ENCODE assay signal across 9 cellular contexts in the genomic region with DNA sequence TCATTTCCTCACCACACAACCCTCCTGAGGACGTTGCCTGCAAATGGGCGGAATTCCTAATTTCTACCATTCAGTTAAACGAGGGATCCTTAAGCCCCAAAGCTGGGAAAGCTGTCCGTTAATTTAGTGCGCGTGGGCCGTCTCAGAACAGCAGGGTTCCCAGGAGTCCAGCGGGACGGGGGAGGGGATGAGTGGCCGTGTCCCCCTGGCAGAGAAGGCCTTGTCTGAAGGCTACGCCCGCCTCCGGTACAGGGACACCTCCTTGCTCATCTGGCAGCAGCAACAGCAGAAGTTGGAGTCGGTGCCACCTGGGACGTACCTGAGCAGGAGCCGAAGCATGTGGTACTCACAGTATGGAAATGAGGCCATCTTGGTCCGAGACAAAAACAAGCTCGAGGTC. TPM values are rescaled to one million over a fixed set of nuclear protein-coding genes. Genes with fewer than 3 reads are reported as not detected.
DNase-seq lines count a peak whose midpoint lies in the region; ATAC-seq and TF ChIP-seq lines count a peak whose summit lies in the region.
"Had no signal": no experiment of that assay in that cellular context is flagged by ENCODE, and none has a peak within 500 bp of the region (broad histone marks: within the 10 kb centered on the region; RNA-seq: fewer than 3 reads in every experiment).

No MANE protein-coding gene starts in this region.

- H3F3A ChIP-seq in neural cell (ENCODE audit: insufficient read depth, low read length, poor library complexity, severe bottlenecking) = no peaks in the 10 kb centered on the region

- H3K27ac Mint-ChIP-seq in CD4-positive, CD25-positive, alpha-beta regulatory T cell = no peak overlapping the region
- H3K27ac Mint-ChIP-seq in dendritic cell treated with granulocyte-macrophage colony-stimulating factor and Interleukin-4, amounts not matched to agents 40 ng/mL and 50 ng/mL, for 4 days = no peak overlapping the region

- ATAC-seq in CD4-positive, CD25-positive, alpha-beta regulatory T cell (ENCODE audit: low read depth in 2 of 2) = no peak
- no peak for ATAC-seq in HG02678 (IDR thresholded peaks at IDR 0.05; ENCODE audit: unreplicated experiment)
- no peak for ATAC-seq in GM19467 (IDR thresholded peaks at IDR 0.05; ENCODE audit: unreplicated experiment)

- TF ChIP-seq RAD21 in neural cell (conservative IDR thresholded peaks at IDR 0.05) = no peak

- in situ Hi-C loops in HAP-1 (cut with MboI; ENCODE audit: low sequenced_read_pairs) = no loop called here

- H3K36me3 Mint-ChIP-seq in CD4-positive, CD25-positive, alpha-beta regulatory T cell = no peaks in the 10 kb centered on the region
- H3K36me3 Mint-ChIP-seq in dendritic cell treated with granulocyte-macrophage colony-stimulating factor and Interleukin-4, amounts not matched to agents 40 ng/mL and 50 ng/mL, for 4 days (ENCODE audit: low read depth) = peaks cover 32% of the 10 kb centered on the region

- H3K4me2 ChIP-seq in neural cell (ENCODE audit: low read length) = no peak overlapping the region

- H3K4me1 Mint-ChIP-seq in CD4-positive, CD25-positive, alpha-beta regulatory T cell = peaks cover 2 to 24% (median 8%) of the 10 kb centered on the region in 4 donors
- peaks cover 17% of the 10 kb centered on the region for H3K4me1 Mint-ChIP-seq in dendritic cell treated with granulocyte-macrophage colony-stimulating factor and Interleukin-4, amounts not matched to agents 40 ng/mL and 50 ng/mL, for 4 days (ENCODE audit: low read depth)

- intact Hi-C loops in dendritic cell treated with granulocyte-macrophage colony-stimulating factor and Interleukin-4, amounts not matched to agents 40 ng/mL and 50 ng/mL, for 4 days (cut with micrococcal nuclease) = no loop called here

- no peaks in the 10 kb centered on the region for H3K27me3 Mint-ChIP-seq in CD4-positive, CD25-positive, alpha-beta regulatory T cell
- H3K27me3 Mint-ChIP-seq in dendritic cell treated with granulocyte-macrophage colony-stimulating factor and Interleukin-4, amounts not matched to agents 40 ng/mL and 50 ng/mL, for 4 days = no peaks in the 10 kb centered on the region

- H3K4me1 ChIP-seq in CD4-positive, CD25-positive, alpha-beta regulatory T cell (ENCODE audit: control insufficient read depth, insufficient read depth, low read length, poor library complexity, severe bottlenecking) = peaks cover 12% of the 10 kb centered on the region
- peaks cover 9% of the 10 kb centered on the region for H3K4me1 ChIP-seq in HAP-1

- H3K9me3 ChIP-seq in CD4-positive, CD25-positive, alpha-beta regulatory T cell (ENCODE audit: control insufficient read depth in 2 of 2, low read length in 2 of 2) = no peaks in the 10 kb centered on the region
- H3K9me3 ChIP-seq in KOPT-K1 (ENCODE audit: insufficient read depth, low read length, poor library complexity, severe bottlenecking) (no peaks in the 10 kb centered on the region), neural cell (ENCODE audit: low read length) (no peaks in the 10 kb centered on the region), HAP-1 (no peaks in the 10 kb centered on the region)
- H3K9me3 ChIP-seq: tibial artery had no signal

- no peaks in the 10 kb centered on the region for H3K27me3 ChIP-seq in CD4-positive, CD25-positive, alpha-beta regulatory T cell (ENCODE audit: control insufficient read depth, insufficient read depth, low read length)
- no peaks in the 10 kb centered on the region for H3K27me3 ChIP-seq in neural cell (ENCODE audit: insufficient read depth, low read depth, low read length)
- H3K27me3 ChIP-seq in HAP-1 (ENCODE audit: low read depth) = no peaks in the 10 kb centered on the region
- H3K27me3 ChIP-seq: tibial artery had no signal

- peaks cover 12% of the 10 kb centered on the region for H3K79me2 ChIP-seq in neural cell (replicated peaks; ENCODE audit: insufficient read depth, low read length)

- no peak overlapping the region for H3K4me3 ChIP-seq in CD4-positive, CD25-positive, alpha-beta regulatory T cell (ENCODE audit: low read depth, low read length)
- H3K4me3 ChIP-seq in neural cell (ENCODE audit: low read length) = peak overlapping the region; percentile 89
- H3K4me3 ChIP-seq in HAP-1 = no peak overlapping the region; the same call in 1 of the 2 replicates

- no peak overlapping the region for H2AFZ ChIP-seq in neural cell (ENCODE audit: low read depth, low read length)

- H3K36me3 ChIP-seq in CD4-positive, CD25-positive, alpha-beta regulatory T cell (ENCODE audit: control insufficient read depth, insufficient read depth, low read length) = peaks cover under 1% of the 10 kb centered on the region
- H3K36me3 ChIP-seq in KOPT-K1 (ENCODE audit: insufficient read depth, low read length) = peaks cover 23% of the 10 kb centered on the region
- H3K36me3 ChIP-seq in neural cell (ENCODE audit: insufficient read depth, low read length) = no peaks in the 10 kb centered on the region
- peaks cover 13% of the 10 kb centered on the region for H3K36me3 ChIP-seq in HAP-1 (replicated peaks)

- peak overlapping the region; percentile 83 for H3K9ac ChIP-seq in neural cell (ENCODE audit: low read length)

- H3K9me3 Mint-ChIP-seq in CD4-positive, CD25-positive, alpha-beta regulatory T cell = no peaks in the 10 kb centered on the region
- H3K9me3 Mint-ChIP-seq in dendritic cell treated with granulocyte-macrophage colony-stimulating factor and Interleukin-4, amounts not matched to agents 40 ng/mL and 50 ng/mL, for 4 days = no peaks in the 10 kb centered on the region

- no peak for TF ChIP-seq EP300 in neural cell (conservative IDR thresholded peaks at IDR 0.05; ENCODE audit: poor library complexity, severe bottlenecking)

- no peaks in the 10 kb centered on the region for H4K20me1 ChIP-seq in neural cell (ENCODE audit: insufficient read depth)

- no peak overlapping the region for H3K27ac ChIP-seq in CD4-positive, CD25-positive, alpha-beta regulatory T cell (ENCODE audit: insufficient read depth, low read length, poor library complexity, severe bottlenecking)
- peak overlapping the region; percentile 49 for H3K27ac ChIP-seq in KOPT-K1 (ENCODE audit: low read depth, low read length, poor library complexity, severe bottlenecking)
- H3K27ac ChIP-seq in neural cell (ENCODE audit: low read length) = peak overlapping the region; percentile 80

- no peaks in the 10 kb centered on the region for H3K9me2 ChIP-seq in neural cell (ENCODE audit: insufficient read depth, low read length)

- no peak for TF ChIP-seq CTCF in neural cell (IDR thresholded peaks at IDR 0.05; ENCODE audit: poor library complexity, severe bottlenecking)

- peak overlapping the region; percentile 25 to 87 (median 74) for H3K4me3 Mint-ChIP-seq in CD4-positive, CD25-positive, alpha-beta regulatory T cell
- H3K4me3 Mint-ChIP-seq in dendritic cell treated with granulocyte-macrophage colony-stimulating factor and Interleukin-4, amounts not matched to agents 40 ng/mL and 50 ng/mL, for 4 days = peak overlapping the region; percentile 78

- DNase-seq in CD4-positive, CD25-positive, alpha-beta regulatory T cell = no peak
- DNase-seq in HAP-1 (ENCODE audit: low spot score in 2 of 2) = no peak
- DNase-seq in NCI-H2029 treated with DMSO at 0.1 percent for 48 hours (lab: John Stamatoyannopoulos, UW) = no peak

TF ChIP-seq in neural cell, 6 proteins besides CTCF, POLR2A, EP300 and RAD21:
- TF ChIP-seq MXI1 (conservative IDR thresholded peaks at IDR 0.05; ENCODE audit: poor library complexity, severe bottlenecking) = no peak

RNA-seq across cellular contexts. Expression of a gene that starts 1.3 kb away (rescaled TPM):
- total RNA-seq in CD4-positive, CD25-positive, alpha-beta regulatory T cell = 4.6 TPM
- 10 to 100 TPM; 14.9 to 20.6 (median 17.5) TPM for polyA plus RNA-seq in CD4-positive, CD25-positive, alpha-beta regulatory T cell
- polyA plus RNA-seq in neural cell = 49.5 and 55.7 TPM in 2 replicates
- 36.0 and 38.0 TPM in 2 replicates for polyA minus RNA-seq in neural cell

RNA-seq across cellular contexts. Expression of a gene that starts 34.4 kb away (rescaled TPM):
- 0.67 TPM for total RNA-seq in CD4-positive, CD25-positive, alpha-beta regulatory T cell
- polyA plus RNA-seq in CD4-positive, CD25-positive, alpha-beta regulatory T cell = under 1 TPM in 3 of 4 donors, not detected in 1; 0.24 to 0.40 (median 0.35) TPM
- 35.2 and 41.1 TPM in 2 replicates for polyA plus RNA-seq in neural cell
- polyA minus RNA-seq in neural cell = 33.7 and 34.1 TPM in 2 replicates

RNA-seq across cellular contexts. Expression of a gene that starts 41.3 kb away (rescaled TPM):
- total RNA-seq in CD4-positive, CD25-positive, alpha-beta regulatory T cell = 39.3 TPM
- 10 to 100 TPM; 10.4 to 13.7 (median 12.1) TPM for polyA plus RNA-seq in CD4-positive, CD25-positive, alpha-beta regulatory T cell
- polyA plus RNA-seq in neural cell = 17.6 and 27.3 TPM in 2 replicates
- polyA minus RNA-seq in neural cell = 25.1 and 33.9 TPM in 2 replicates

Comparison
In these comparisons a context has a peak if more than half of its experiments do, and no peak if none do; other contexts are left out.
1. RNA of a gene that starts 34.4 kb away (polyA plus RNA-seq): 35.2 to 41.1 TPM in neural cell; 0.24 to 0.40 TPM in CD4-positive, CD25-positive, alpha-beta regulatory T cell; every median in the first group is over 10 times any median in the second.